In the genomic region with DNA sequence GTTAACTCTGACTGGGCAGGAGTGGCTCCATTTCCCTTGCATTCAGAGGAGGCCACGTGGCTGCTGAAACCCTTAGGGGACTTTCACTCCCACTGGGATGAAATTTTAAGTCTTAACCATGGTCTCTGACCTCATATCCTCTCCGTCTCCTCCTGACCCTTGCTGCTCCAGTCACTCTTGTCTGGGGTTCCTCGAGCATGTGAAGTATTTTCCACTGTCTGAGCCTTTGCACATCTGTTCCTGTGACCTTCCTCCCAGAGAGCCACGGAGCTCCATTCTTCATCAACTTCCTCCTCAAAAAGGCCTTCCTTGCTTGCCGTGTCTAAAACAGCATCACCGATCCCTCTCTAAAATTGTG, we compare ENCODE assay signal across 2 cellular contexts.
A peak's percentile ranks its signal among the peaks of the same experiment; 100 is the strongest.
TF ChIP-seq lines count a peak whose summit lies in the region.

No MANE protein-coding gene starts in this region.

TF ChIP-seq in liver, 16 proteins besides CTCF, POLR2A, EP300 and RAD21 (continued from another document):
- TF ChIP-seq, protein P1, sequence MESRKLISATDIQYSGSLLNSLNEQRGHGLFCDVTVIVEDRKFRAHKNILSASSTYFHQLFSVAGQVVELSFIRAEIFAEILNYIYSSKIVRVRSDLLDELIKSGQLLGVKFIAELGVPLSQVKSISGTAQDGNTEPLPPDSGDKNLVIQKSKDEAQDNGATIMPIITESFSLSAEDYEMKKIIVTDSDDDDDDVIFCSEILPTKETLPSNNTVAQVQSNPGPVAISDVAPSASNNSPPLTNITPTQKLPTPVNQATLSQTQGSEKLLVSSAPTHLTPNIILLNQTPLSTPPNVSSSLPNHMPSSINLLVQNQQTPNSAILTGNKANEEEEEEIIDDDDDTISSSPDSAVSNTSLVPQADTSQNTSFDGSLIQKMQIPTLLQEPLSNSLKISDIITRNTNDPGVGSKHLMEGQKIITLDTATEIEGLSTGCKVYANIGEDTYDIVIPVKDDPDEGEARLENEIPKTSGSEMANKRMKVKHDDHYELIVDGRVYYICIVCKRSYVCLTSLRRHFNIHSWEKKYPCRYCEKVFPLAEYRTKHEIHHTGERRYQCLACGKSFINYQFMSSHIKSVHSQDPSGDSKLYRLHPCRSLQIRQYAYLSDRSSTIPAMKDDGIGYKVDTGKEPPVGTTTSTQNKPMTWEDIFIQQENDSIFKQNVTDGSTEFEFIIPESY (IDR thresholded peaks at IDR 0.05) = no peak
- TF ChIP-seq, protein P2, sequence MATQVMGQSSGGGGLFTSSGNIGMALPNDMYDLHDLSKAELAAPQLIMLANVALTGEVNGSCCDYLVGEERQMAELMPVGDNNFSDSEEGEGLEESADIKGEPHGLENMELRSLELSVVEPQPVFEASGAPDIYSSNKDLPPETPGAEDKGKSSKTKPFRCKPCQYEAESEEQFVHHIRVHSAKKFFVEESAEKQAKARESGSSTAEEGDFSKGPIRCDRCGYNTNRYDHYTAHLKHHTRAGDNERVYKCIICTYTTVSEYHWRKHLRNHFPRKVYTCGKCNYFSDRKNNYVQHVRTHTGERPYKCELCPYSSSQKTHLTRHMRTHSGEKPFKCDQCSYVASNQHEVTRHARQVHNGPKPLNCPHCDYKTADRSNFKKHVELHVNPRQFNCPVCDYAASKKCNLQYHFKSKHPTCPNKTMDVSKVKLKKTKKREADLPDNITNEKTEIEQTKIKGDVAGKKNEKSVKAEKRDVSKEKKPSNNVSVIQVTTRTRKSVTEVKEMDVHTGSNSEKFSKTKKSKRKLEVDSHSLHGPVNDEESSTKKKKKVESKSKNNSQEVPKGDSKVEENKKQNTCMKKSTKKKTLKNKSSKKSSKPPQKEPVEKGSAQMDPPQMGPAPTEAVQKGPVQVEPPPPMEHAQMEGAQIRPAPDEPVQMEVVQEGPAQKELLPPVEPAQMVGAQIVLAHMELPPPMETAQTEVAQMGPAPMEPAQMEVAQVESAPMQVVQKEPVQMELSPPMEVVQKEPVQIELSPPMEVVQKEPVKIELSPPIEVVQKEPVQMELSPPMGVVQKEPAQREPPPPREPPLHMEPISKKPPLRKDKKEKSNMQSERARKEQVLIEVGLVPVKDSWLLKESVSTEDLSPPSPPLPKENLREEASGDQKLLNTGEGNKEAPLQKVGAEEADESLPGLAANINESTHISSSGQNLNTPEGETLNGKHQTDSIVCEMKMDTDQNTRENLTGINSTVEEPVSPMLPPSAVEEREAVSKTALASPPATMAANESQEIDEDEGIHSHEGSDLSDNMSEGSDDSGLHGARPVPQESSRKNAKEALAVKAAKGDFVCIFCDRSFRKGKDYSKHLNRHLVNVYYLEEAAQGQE (IDR thresholded peaks at IDR 0.05) = no peak
- TF ChIP-seq HNF4A (conservative IDR thresholded peaks at IDR 0.05) (no peak), EGR1 (IDR thresholded peaks at IDR 0.05; ENCODE audit: low read depth in 2 of 2) (no peak), FOXA1 (IDR thresholded peaks at IDR 0.05) (no peak), TAF1 (conservative IDR thresholded peaks at IDR 0.05) (no peak), HNF4G (IDR thresholded peaks at IDR 0.05) (no peak), GABPA (IDR thresholded peaks at IDR 0.05 in 1 of 2, conservative IDR thresholded peaks at IDR 0.05 in 1 of 2) (no peak), YY1 (IDR thresholded peaks at IDR 0.05) (no peak), FOXA2 (IDR thresholded peaks at IDR 0.05) (no peak), SP1 (IDR thresholded peaks at IDR 0.05) (no peak), RXRA (IDR thresholded peaks at IDR 0.05) (peak in 1 of 2 donors; percentile 48), JUND (IDR thresholded peaks at IDR 0.05) (no peak)
- TF ChIP-seq, protein P3, sequence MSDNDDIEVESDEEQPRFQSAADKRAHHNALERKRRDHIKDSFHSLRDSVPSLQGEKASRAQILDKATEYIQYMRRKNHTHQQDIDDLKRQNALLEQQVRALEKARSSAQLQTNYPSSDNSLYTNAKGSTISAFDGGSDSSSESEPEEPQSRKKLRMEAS (IDR thresholded peaks at IDR 0.05) = no peak

TF ChIP-seq in HepG2, 621 proteins besides CTCF, POLR2A, EP300 and RAD21 (continued from another document):
- TF ChIP-seq, protein P4, sequence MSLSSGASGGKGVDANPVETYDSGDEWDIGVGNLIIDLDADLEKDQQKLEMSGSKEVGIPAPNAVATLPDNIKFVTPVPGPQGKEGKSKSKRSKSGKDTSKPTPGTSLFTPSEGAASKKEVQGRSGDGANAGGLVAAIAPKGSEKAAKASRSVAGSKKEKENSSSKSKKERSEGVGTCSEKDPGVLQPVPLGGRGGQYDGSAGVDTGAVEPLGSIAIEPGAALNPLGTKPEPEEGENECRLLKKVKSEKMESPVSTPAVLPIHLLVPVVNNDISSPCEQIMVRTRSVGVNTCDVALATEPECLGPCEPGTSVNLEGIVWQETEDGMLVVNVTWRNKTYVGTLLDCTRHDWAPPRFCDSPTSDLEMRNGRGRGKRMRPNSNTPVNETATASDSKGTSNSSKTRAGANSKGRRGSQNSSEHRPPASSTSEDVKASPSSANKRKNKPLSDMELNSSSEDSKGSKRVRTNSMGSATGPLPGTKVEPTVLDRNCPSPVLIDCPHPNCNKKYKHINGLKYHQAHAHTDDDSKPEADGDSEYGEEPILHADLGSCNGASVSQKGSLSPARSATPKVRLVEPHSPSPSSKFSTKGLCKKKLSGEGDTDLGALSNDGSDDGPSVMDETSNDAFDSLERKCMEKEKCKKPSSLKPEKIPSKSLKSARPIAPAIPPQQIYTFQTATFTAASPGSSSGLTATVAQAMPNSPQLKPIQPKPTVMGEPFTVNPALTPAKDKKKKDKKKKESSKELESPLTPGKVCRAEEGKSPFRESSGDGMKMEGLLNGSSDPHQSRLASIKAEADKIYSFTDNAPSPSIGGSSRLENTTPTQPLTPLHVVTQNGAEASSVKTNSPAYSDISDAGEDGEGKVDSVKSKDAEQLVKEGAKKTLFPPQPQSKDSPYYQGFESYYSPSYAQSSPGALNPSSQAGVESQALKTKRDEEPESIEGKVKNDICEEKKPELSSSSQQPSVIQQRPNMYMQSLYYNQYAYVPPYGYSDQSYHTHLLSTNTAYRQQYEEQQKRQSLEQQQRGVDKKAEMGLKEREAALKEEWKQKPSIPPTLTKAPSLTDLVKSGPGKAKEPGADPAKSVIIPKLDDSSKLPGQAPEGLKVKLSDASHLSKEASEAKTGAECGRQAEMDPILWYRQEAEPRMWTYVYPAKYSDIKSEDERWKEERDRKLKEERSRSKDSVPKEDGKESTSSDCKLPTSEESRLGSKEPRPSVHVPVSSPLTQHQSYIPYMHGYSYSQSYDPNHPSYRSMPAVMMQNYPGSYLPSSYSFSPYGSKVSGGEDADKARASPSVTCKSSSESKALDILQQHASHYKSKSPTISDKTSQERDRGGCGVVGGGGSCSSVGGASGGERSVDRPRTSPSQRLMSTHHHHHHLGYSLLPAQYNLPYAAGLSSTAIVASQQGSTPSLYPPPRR (CRISPR knock-in tag; IDR thresholded peaks at IDR 0.05; ENCODE audit: borderline replicate concordance) = no peak
- no peak for TF ChIP-seq ZNF367 (CRISPR knock-in tag; IDR thresholded peaks at IDR 0.05; ENCODE audit: borderline replicate concordance)
- TF ChIP-seq, protein P5, sequence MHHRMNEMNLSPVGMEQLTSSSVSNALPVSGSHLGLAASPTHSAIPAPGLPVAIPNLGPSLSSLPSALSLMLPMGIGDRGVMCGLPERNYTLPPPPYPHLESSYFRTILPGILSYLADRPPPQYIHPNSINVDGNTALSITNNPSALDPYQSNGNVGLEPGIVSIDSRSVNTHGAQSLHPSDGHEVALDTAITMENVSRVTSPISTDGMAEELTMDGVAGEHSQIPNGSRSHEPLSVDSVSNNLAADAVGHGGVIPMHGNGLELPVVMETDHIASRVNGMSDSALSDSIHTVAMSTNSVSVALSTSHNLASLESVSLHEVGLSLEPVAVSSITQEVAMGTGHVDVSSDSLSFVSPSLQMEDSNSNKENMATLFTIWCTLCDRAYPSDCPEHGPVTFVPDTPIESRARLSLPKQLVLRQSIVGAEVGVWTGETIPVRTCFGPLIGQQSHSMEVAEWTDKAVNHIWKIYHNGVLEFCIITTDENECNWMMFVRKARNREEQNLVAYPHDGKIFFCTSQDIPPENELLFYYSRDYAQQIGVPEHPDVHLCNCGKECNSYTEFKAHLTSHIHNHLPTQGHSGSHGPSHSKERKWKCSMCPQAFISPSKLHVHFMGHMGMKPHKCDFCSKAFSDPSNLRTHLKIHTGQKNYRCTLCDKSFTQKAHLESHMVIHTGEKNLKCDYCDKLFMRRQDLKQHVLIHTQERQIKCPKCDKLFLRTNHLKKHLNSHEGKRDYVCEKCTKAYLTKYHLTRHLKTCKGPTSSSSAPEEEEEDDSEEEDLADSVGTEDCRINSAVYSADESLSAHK (CRISPR knock-in tag; IDR thresholded peaks at IDR 0.05; ENCODE audit: borderline replicate concordance) = no peak
- TF ChIP-seq ZFP36 (IDR thresholded peaks at IDR 0.05; ENCODE audit: borderline replicate concordance, low read depth, low read length, partially characterized antibody) = no peak
- TF ChIP-seq ARHGAP35 (CRISPR knock-in tag; IDR thresholded peaks at IDR 0.05; ENCODE audit: borderline replicate concordance) = no peak
- no peak for TF ChIP-seq RBAK (CRISPR knock-in tag; IDR thresholded peaks at IDR 0.05)
